Comparison of ENCODE assay signal across 7 cellular contexts in genomic region chr17:21402166-21402571, GRCh38. TPM values are rescaled to one million over a fixed set of nuclear protein-coding genes. Genes with fewer than 3 reads are reported as not detected.
DNase-seq lines count a peak whose midpoint lies in the region; ATAC-seq and TF ChIP-seq lines count a peak whose summit lies in the region.
"Not testable (repeated sequence)": the region's sequence is repeated elsewhere in the genome, so short reads cannot be mapped to it uniquely, and the experiment has no call there.

No MANE protein-coding gene starts in this region.

- H3K27ac Mint-ChIP-seq in dendritic cell treated with granulocyte-macrophage colony-stimulating factor and Interleukin-4, amounts not matched to agents 40 ng/mL and 50 ng/mL, for 4 days = peak overlapping the region; percentile 14
- H3K27ac Mint-ChIP-seq in mesothelial cell of epicardium = peak overlapping the region; percentile 88

- ATAC-seq in Right ventricle myocardium inferior (peak; percentile 76), sciatic nerve (peak; percentile 93)

- not testable (repeated sequence) for H3K36me3 Mint-ChIP-seq in dendritic cell treated with granulocyte-macrophage colony-stimulating factor and Interleukin-4, amounts not matched to agents 40 ng/mL and 50 ng/mL, for 4 days (ENCODE audit: low read depth); mesothelial cell of epicardium

- TF ChIP-seq CTCF in mesothelial cell of epicardium (IDR thresholded peaks at IDR 0.05; ENCODE audit: unreplicated experiment) = not testable (repeated sequence)

- intact Hi-C loops in dendritic cell treated with granulocyte-macrophage colony-stimulating factor and Interleukin-4, amounts not matched to agents 40 ng/mL and 50 ng/mL, for 4 days (cut with micrococcal nuclease); Right ventricle myocardium inferior (cut with DNase I); sciatic nerve (cut with DNase I): not testable (repeated sequence)

- H3K4me3 Mint-ChIP-seq in dendritic cell treated with granulocyte-macrophage colony-stimulating factor and Interleukin-4, amounts not matched to agents 40 ng/mL and 50 ng/mL, for 4 days; mesothelial cell of epicardium: not testable (repeated sequence)

- H3K27me3 Mint-ChIP-seq in dendritic cell treated with granulocyte-macrophage colony-stimulating factor and Interleukin-4, amounts not matched to agents 40 ng/mL and 50 ng/mL, for 4 days; mesothelial cell of epicardium (ENCODE audit: low read depth): not testable (repeated sequence)

- H3K9me3 Mint-ChIP-seq in dendritic cell treated with granulocyte-macrophage colony-stimulating factor and Interleukin-4, amounts not matched to agents 40 ng/mL and 50 ng/mL, for 4 days = peaks cover 15% of the 10 kb centered on the region
- not testable (repeated sequence) for H3K9me3 Mint-ChIP-seq in mesothelial cell of epicardium

- peak; percentile 86 for DNase-seq in EH (ENCODE audit: low read depth)
- DNase-seq in M059J (ENCODE audit: low read depth) = peak; percentile 88
- DNase-seq in T1000 (lab: John Stamatoyannopoulos, UW) = peak; percentile 87
- DNase-seq in Right ventricle myocardium inferior (ENCODE audit: missing footprints) = peak; percentile 88
- not testable (repeated sequence) for DNase-seq in mesothelial cell of epicardium (ENCODE audit: low spot score in 2 of 2, unreplicated experiment in 2 of 2)
- peak; percentile 81 for DNase-seq in sciatic nerve (ENCODE audit: low spot score)

- H3K4me1 Mint-ChIP-seq in dendritic cell treated with granulocyte-macrophage colony-stimulating factor and Interleukin-4, amounts not matched to agents 40 ng/mL and 50 ng/mL, for 4 days (ENCODE audit: low read depth); mesothelial cell of epicardium: not testable (repeated sequence)

RNA-seq across cellular contexts. Expression of gene KCNJ12, which starts 26.0 kb away (rescaled TPM):
- total RNA-seq in M059J (2014; rRNA removed; shearing (Covaris generic)) = 0.17 and 0.22 TPM in 2 replicates
- total RNA-seq in Right ventricle myocardium inferior (12.6 TPM), mesothelial cell of epicardium (0.53 to 0.76 TPM (median 0.54 TPM) in 3 replicates), sciatic nerve (1.0 TPM)
